8 cellular contexts compared by ENCODE assay signal in genomic region chr22:32926600-32926999, GRCh38.
DNase-seq lines count a peak whose midpoint lies in the region; ATAC-seq and TF ChIP-seq lines count a peak whose summit lies in the region.

No MANE protein-coding gene starts in this region.

- in situ Hi-C loops in brain microvascular endothelial cell (cut with HindIII; ENCODE audit: low pct_ligation_motif_present, low sequenced_read_pairs): no loop called here

- no peak overlapping the region for H3K27ac ChIP-seq in brain microvascular endothelial cell

- no peaks in the 10 kb centered on the region for H3K9me3 ChIP-seq in mucosa of descending colon

- no peaks in the 10 kb centered on the region for H3K4me1 ChIP-seq in mucosa of descending colon (ENCODE audit: low read depth)

- H3K4me3 ChIP-seq in brain microvascular endothelial cell (ENCODE audit: low read depth, low read length) (no peak overlapping the region), mucosa of descending colon (no peak overlapping the region)

- ATAC-seq in mucosa of descending colon (no peak), GM19467 (IDR thresholded peaks at IDR 0.05; ENCODE audit: unreplicated experiment) (no peak)
- no peak for ATAC-seq in activated CD4-positive, CD25-positive, alpha-beta regulatory T cell treated with anti-CD3 and anti-CD28 coated beads, Interleukin-2, amount 50 U/mL, for 24 hours

- H3K27me3 ChIP-seq in brain microvascular endothelial cell (replicated peaks): no peaks in the 10 kb centered on the region

- DNase-seq in EH (ENCODE audit: low read depth): peak; percentile 37
- DNase-seq in brain microvascular endothelial cell: peak; percentile 39
- peak in 1 of 3 donors; percentile 12 for DNase-seq in mucosa of descending colon
- no peak for DNase-seq in anterior cingulate cortex (lab: John Stamatoyannopoulos, UW)
- no peak for DNase-seq in C1 segment of cervical spinal cord (lab: John Stamatoyannopoulos, UW)

- intact Hi-C loops in mucosa of descending colon (cut with DNase I, micrococcal nuclease): no loop called here

- H3K36me3 ChIP-seq in brain microvascular endothelial cell (replicated peaks) (no peaks in the 10 kb centered on the region), mucosa of descending colon (ENCODE audit: low read depth) (no peaks in the 10 kb centered on the region)

- TF ChIP-seq CTCF in LNCAP (IDR thresholded peaks at IDR 0.05) (peak; percentile 36; the same call in 1 of the 2 replicates), brain microvascular endothelial cell (IDR thresholded peaks at IDR 0.05; ENCODE audit: low read depth, low read length, missing control alignments) (peak; percentile 76), mucosa of descending colon (IDR thresholded peaks at IDR 0.05) (peak; percentile 31)

Comparison
In these comparisons a context has a peak if more than half of its experiments do, and no peak if none do; other contexts are left out.
1. DNase-seq: peak in EH (single experiment) and brain microvascular endothelial cell (single experiment); none in anterior cingulate cortex (0 of 58) and C1 segment of cervical spinal cord (0 of 14).
2. Peak in every context shown above with its lines, with median percentiles within 50 percentile points of each other: CTCF ChIP-seq.